8 cellular contexts compared by ENCODE assay signal in genomic region chr6:26312501-26313390, GRCh38.
DNase-seq lines count a peak whose midpoint lies in the region; ATAC-seq and TF ChIP-seq lines count a peak whose summit lies in the region.

No MANE protein-coding gene starts in this region.

- H3K27me3 ChIP-seq in DOHH2 (ENCODE audit: control insufficient read depth, low read length): no peaks in the 10 kb centered on the region

- H3K9me3 ChIP-seq in DOHH2 (ENCODE audit: control insufficient read depth, insufficient read depth, low read length): no peaks in the 10 kb centered on the region

- peak overlapping the region; percentile 79 for H3K4me2 ChIP-seq in DOHH2 (ENCODE audit: low read length)

- H3K4me3 ChIP-seq in DOHH2 (ENCODE audit: low read length): peak overlapping the region; percentile 83

- H3K4me1 ChIP-seq in DOHH2 (ENCODE audit: control insufficient read depth, low read length): peaks cover 30% of the 10 kb centered on the region

- ATAC-seq in HG02798 (IDR thresholded peaks at IDR 0.05; ENCODE audit: poor library complexity, unreplicated experiment): peak; percentile 56
- no peak for ATAC-seq in HG03571 (IDR thresholded peaks at IDR 0.05; ENCODE audit: unreplicated experiment)

- H3K9me2 ChIP-seq in DOHH2 (replicated peaks; ENCODE audit: control insufficient read depth, low read length): no peaks in the 10 kb centered on the region

- TF ChIP-seq CTCF in DOHH2 (IDR thresholded peaks at IDR 0.05; ENCODE audit: low read depth, low read length, poor library complexity, severe bottlenecking): no peak

- peak overlapping the region; percentile 44 for H3K27ac ChIP-seq in DOHH2 (ENCODE audit: low read depth, low read length)

- peaks cover 36% of the 10 kb centered on the region for H3F3A ChIP-seq in DOHH2 (ENCODE audit: control insufficient read depth, insufficient read depth)

- DNase-seq in NCI-H2171 treated with DMSO at 0.1 percent for 48 hours (lab: John Stamatoyannopoulos, UW) (peak; percentile 87), kidney glomerular epithelial cell (lab: John Stamatoyannopoulos, UW) (peak; percentile 90)
- peak; percentile 50 to 68 (median 56) for DNase-seq in activated CD4-positive, CD25-positive, alpha-beta regulatory T cell (lab: John Stamatoyannopoulos, UW)
- DNase-seq in central memory CD4-positive, alpha-beta T cell: peak; percentile 83
- peak; percentile 77 to 78 for DNase-seq in stimulated activated CD4-positive, alpha-beta T cell treated with anti-CD3 and anti-CD28 coated beads, Interleukin-15, amount 100 ng/mL, for 48 hours (ENCODE audit: low read depth in 2 of 2)

- no peaks in the 10 kb centered on the region for H3K36me3 ChIP-seq in DOHH2 (ENCODE audit: control insufficient read depth, low read length)

- no peaks in the 10 kb centered on the region for H4K20me1 ChIP-seq in DOHH2 (ENCODE audit: control insufficient read depth, insufficient read depth, low read depth, low read length)

- H3K79me2 ChIP-seq in DOHH2 (ENCODE audit: control insufficient read depth, low read length): no peaks in the 10 kb centered on the region
